In the genomic region with DNA sequence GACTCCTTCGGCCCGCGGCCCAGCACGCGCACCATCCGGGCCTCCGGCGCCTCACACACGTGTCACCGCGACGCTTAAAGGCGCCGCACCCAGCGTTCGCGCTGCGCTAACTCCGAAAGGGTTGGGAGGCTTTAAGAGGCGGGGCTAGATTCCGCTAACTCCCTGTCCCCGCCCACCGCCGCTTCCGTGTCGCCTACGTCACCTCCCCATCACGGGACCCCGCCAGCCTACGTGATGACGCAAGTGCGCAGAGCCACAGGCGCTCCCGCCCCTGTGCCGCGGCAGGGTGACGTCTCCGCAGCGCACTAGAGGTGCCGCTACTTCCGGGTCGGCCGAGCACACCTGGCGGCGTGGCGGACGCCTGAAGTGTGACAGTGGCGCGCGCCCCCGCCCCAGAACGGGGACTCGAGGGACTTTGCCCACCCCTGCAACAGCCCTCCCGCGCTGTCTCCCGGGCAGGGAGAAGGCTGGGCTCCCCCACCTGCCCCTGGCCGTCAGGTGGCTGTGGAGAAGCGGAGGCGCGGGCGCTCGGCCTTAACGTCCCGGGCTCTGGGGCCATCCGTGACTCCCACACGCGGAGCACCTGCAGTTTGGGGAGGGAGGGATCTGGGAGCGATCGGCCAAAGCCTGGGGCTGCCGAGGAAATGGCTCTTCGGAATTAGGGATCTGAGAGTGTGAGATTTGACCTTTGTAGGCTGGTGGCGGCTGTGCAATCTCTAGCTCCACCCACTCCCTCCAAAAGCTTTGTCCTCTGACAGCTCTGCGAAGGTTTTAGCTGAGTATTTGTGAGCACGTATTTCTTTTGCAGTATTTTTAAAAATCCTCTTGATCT, we compare ENCODE assay signal across 8 cellular contexts. TPM values are rescaled to one million over a fixed set of nuclear protein-coding genes. Genes with fewer than 3 reads are reported as not detected.
DNase-seq lines count a peak whose midpoint lies in the region; TF ChIP-seq lines count a peak whose summit lies in the region.

A gene (minus strand): TSS at position 35 of the 832 bp plus-strand sequence. CDS start 4,451 bp downstream, outside the sequence.

- TF ChIP-seq CTCF in MM.1S (IDR thresholded peaks at IDR 0.05; ENCODE audit: low read length) (no peak), neural cell (IDR thresholded peaks at IDR 0.05; ENCODE audit: poor library complexity, severe bottlenecking) (peak; percentile 53), stomach (IDR thresholded peaks at IDR 0.05) (peak in 1 of 7 experiments; percentile 39)

- peaks cover 10% of the 10 kb centered on the region; the same call in 1 of the 2 replicates for H3K4me1 ChIP-seq in ES-I3 (ENCODE audit: insufficient read depth, low read length)
- H3K4me1 ChIP-seq in HAP-1, result peaks cover 8% of the 10 kb centered on the region
- H3K4me1 ChIP-seq in MM.1S (ENCODE audit: low read length), result peaks cover 17% of the 10 kb centered on the region
- H3K4me1 ChIP-seq in stomach, result peaks cover 19 to 41% (median 29%) of the 10 kb centered on the region in 4 donors

- 0 out of 2 replicates have a peak, but pooled peaks cover 6% of the 10 kb centered on the region for H4K20me1 ChIP-seq in MM.1S (ENCODE audit: insufficient read depth, low read length)
- H4K20me1 ChIP-seq in neural cell (ENCODE audit: insufficient read depth), result no peaks in the 10 kb centered on the region

- peak within 1 kb of the TSS; percentile 91 for H3K4me2 ChIP-seq in MM.1S (ENCODE audit: low read depth, low read length)
- peak within 1 kb of the TSS; percentile 94 for H3K4me2 ChIP-seq in neural cell (ENCODE audit: low read length)

- H3K9me2 ChIP-seq in MM.1S (replicated peaks; ENCODE audit: insufficient read depth, low read length) (no peaks in the 10 kb centered on the region), neural cell (ENCODE audit: insufficient read depth, low read length) (no peaks in the 10 kb centered on the region)

- TF ChIP-seq RAD21 in neural cell (conservative IDR thresholded peaks at IDR 0.05), result peak; percentile 29

- peak within 1 kb of the TSS; percentile 80 for H3K9ac ChIP-seq in ES-I3 (ENCODE audit: low read depth, low read length)
- peak within 1 kb of the TSS; percentile 98 for H3K9ac ChIP-seq in MM.1S (ENCODE audit: low read length)
- H3K9ac ChIP-seq in neural cell (ENCODE audit: low read length), result peak within 1 kb of the TSS; percentile 97

- H3K9me3 ChIP-seq in ES-I3 (ENCODE audit: control insufficient read depth, insufficient read depth, low read length) (no peaks in the 10 kb centered on the region), HAP-1 (no peaks in the 10 kb centered on the region), MM.1S (replicated peaks; ENCODE audit: insufficient read depth, low read length) (no peaks in the 10 kb centered on the region), neural cell (ENCODE audit: low read length) (no peaks in the 10 kb centered on the region), stomach (no peaks in the 10 kb centered on the region)

- H3K27me3 ChIP-seq in HAP-1 (ENCODE audit: low read depth) (no peaks in the 10 kb centered on the region), MM.1S (replicated peaks; ENCODE audit: insufficient read depth, low read length) (no peaks in the 10 kb centered on the region), neural cell (ENCODE audit: insufficient read depth, low read depth, low read length) (no peaks in the 10 kb centered on the region), stomach (no peaks in the 10 kb centered on the region)

- TF ChIP-seq POLR2A in stomach (IDR thresholded peaks at IDR 0.05), result peak in 2 of 4 donors; percentile 95

- intact Hi-C loops in stomach (cut with DNase I; ENCODE audit: low total_unique reads), result no loop called here

- peak within 1 kb of the TSS; percentile 78 for H3K4me3 ChIP-seq in HAP-1
- peak within 1 kb of the TSS; percentile 78 for H3K4me3 ChIP-seq in MM.1S (ENCODE audit: low read length)
- H3K4me3 ChIP-seq in neural cell (ENCODE audit: low read length), result peak within 1 kb of the TSS; percentile 89
- H3K4me3 ChIP-seq in stomach, result peak within 1 kb of the TSS; percentile 68 to 98 (median 78)

- peak within 1 kb of the TSS; percentile 24; the same call in 1 of the 2 replicates for H2AFZ ChIP-seq in MM.1S (ENCODE audit: low read length)
- peak within 1 kb of the TSS; percentile 72 for H2AFZ ChIP-seq in neural cell (ENCODE audit: low read depth, low read length)

- H3K36me3 ChIP-seq in ES-I3 (ENCODE audit: insufficient read depth, low read length) (peaks cover 13% of the 10 kb centered on the region), HAP-1 (replicated peaks) (peaks cover 25% of the 10 kb centered on the region), MM.1S (replicated peaks; ENCODE audit: insufficient read depth, low read length) (peaks cover 9% of the 10 kb centered on the region; the same call in 1 of the 2 replicates), neural cell (ENCODE audit: insufficient read depth, low read length) (no peaks in the 10 kb centered on the region), stomach (peaks cover 16 to 21% (median 21%) of the 10 kb centered on the region in 4 donors)

- H3F3A ChIP-seq in MM.1S (ENCODE audit: insufficient read depth, low read length) (peaks cover 9% of the 10 kb centered on the region; the same call in 1 of the 2 replicates), neural cell (ENCODE audit: insufficient read depth, low read length, poor library complexity, severe bottlenecking) (no peaks in the 10 kb centered on the region)

- H3K27ac ChIP-seq in MM.1S (ENCODE audit: low read length) (peak within 1 kb of the TSS; percentile 92), neural cell (ENCODE audit: low read length) (peak within 1 kb of the TSS; percentile 90), stomach (peak within 1 kb of the TSS; percentile 96 to 100 (median 97))

- WGBS in stomach, 5 donors, result 0 to 1% (median 0%) methylated on average over 35 to 74 of the region's 74 CpGs

- in situ Hi-C loops in HAP-1 (cut with MboI; ENCODE audit: low sequenced_read_pairs), result no loop called here

- H3K79me2 ChIP-seq in MM.1S (ENCODE audit: low read length) (peaks cover 45% of the 10 kb centered on the region), neural cell (replicated peaks; ENCODE audit: insufficient read depth, low read length) (peaks cover 12% of the 10 kb centered on the region)

- TF ChIP-seq EP300 in neural cell (conservative IDR thresholded peaks at IDR 0.05; ENCODE audit: poor library complexity, severe bottlenecking) (peak; percentile 80), stomach (IDR thresholded peaks at IDR 0.05) (peak; percentile 83)

- peak; percentile 96 to 99 for DNase-seq in HAP-1 (ENCODE audit: low spot score in 2 of 2)
- peak; percentile 100 for DNase-seq in MM.1S
- DNase-seq in SIG-M5 (lab: John Stamatoyannopoulos, UW), result peak; percentile 87
- DNase-seq in activated gamma-delta T cell (lab: John Stamatoyannopoulos, UW), result peak; percentile 99
- DNase-seq in fibroblast of the conjunctiva (ENCODE audit: low read depth), result peak; percentile 98
- DNase-seq in stomach, result peak; percentile 100

TF ChIP-seq in neural cell, 6 proteins besides CTCF, POLR2A, EP300 and RAD21:
- TF ChIP-seq, protein P1, sequence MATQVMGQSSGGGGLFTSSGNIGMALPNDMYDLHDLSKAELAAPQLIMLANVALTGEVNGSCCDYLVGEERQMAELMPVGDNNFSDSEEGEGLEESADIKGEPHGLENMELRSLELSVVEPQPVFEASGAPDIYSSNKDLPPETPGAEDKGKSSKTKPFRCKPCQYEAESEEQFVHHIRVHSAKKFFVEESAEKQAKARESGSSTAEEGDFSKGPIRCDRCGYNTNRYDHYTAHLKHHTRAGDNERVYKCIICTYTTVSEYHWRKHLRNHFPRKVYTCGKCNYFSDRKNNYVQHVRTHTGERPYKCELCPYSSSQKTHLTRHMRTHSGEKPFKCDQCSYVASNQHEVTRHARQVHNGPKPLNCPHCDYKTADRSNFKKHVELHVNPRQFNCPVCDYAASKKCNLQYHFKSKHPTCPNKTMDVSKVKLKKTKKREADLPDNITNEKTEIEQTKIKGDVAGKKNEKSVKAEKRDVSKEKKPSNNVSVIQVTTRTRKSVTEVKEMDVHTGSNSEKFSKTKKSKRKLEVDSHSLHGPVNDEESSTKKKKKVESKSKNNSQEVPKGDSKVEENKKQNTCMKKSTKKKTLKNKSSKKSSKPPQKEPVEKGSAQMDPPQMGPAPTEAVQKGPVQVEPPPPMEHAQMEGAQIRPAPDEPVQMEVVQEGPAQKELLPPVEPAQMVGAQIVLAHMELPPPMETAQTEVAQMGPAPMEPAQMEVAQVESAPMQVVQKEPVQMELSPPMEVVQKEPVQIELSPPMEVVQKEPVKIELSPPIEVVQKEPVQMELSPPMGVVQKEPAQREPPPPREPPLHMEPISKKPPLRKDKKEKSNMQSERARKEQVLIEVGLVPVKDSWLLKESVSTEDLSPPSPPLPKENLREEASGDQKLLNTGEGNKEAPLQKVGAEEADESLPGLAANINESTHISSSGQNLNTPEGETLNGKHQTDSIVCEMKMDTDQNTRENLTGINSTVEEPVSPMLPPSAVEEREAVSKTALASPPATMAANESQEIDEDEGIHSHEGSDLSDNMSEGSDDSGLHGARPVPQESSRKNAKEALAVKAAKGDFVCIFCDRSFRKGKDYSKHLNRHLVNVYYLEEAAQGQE (IDR thresholded peaks at IDR 0.05; ENCODE audit: borderline replicate concordance), result peak; percentile 86
- TF ChIP-seq POLR2AphosphoS5 (IDR thresholded peaks at IDR 0.05) (peak; percentile 91), MXI1 (conservative IDR thresholded peaks at IDR 0.05; ENCODE audit: poor library complexity, severe bottlenecking) (peak; percentile 95), SMC3 (conservative IDR thresholded peaks at IDR 0.05; ENCODE audit: poor library complexity) (peak; percentile 35), TAF1 (IDR thresholded peaks at IDR 0.05; ENCODE audit: low read depth) (peak; percentile 72), EZH2 (IDR thresholded peaks at IDR 0.05; ENCODE audit: borderline replicate concordance, insufficient read depth, low read length, poor library complexity, severe bottlenecking) (no peak)

RNA-seq across cellular contexts. Expression of the gene that starts here (rescaled TPM):
- polyA plus RNA-seq in neural cell (12.8 and 14.4 TPM in 2 replicates), stomach (10 to 100 TPM; 14.2 to 20.9 (median 15.3) TPM)
- polyA minus RNA-seq in neural cell, result 17.1 and 22.4 TPM in 2 replicates
- total RNA-seq in stomach, result 100 to 1,000 TPM in 1 of 5 donors, 10 to 100 TPM in 4; 33.3 to 106 (median 42.0) TPM

Comparison
In these comparisons a context has a peak if more than half of its experiments do, and no peak if none do; other contexts are left out.
1. Peak in every context shown above with its lines: DNase-seq, H3K4me3 ChIP-seq and H3K27ac ChIP-seq.